In the genomic region with DNA sequence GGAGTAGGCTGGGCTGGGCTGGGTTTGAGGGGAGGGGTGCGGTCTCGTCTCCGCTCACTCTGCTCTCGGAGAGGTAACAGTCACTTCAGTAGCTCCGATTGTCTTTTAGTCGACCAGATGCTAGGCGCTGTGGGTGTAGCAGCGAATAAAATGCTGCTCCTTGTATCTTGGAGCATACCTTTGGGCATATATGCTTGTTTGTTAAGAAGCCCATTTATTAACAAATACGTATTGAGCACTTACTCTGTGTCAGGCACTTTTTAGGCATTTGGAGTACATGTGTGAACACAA, we compare ENCODE assay signal across 8 cellular contexts. TPM values are rescaled to one million over a fixed set of nuclear protein-coding genes. Genes with fewer than 3 reads are reported as not detected.
DNase-seq lines count a peak whose midpoint lies in the region; ATAC-seq and TF ChIP-seq lines count a peak whose summit lies in the region.

No MANE protein-coding gene starts in this region.

- peaks cover 14% of the 10 kb centered on the region; the same call in 1 of the 2 replicates for H3K36me3 ChIP-seq in Karpas-422 (ENCODE audit: insufficient read depth, low read length)
- H3K36me3 ChIP-seq in sigmoid colon, result peaks cover 0 to 18% (median 0%) of the 10 kb centered on the region in 4 donors

- POLR2A ChIA-PET in AG04450 (lab: Yijun Ruan, JAX), result no interaction called here

- ATAC-seq in GM21447 (IDR thresholded peaks at IDR 0.05; ENCODE audit: unreplicated experiment) (peak; percentile 23), foreskin keratinocyte (peak; percentile 75)

- no peaks in the 10 kb centered on the region for H3K9me2 ChIP-seq in Karpas-422 (replicated peaks; ENCODE audit: insufficient read depth, low read length)

- peak overlapping the region; percentile 92 for H3K9ac ChIP-seq in Karpas-422 (ENCODE audit: low read length)

- no peak for TF ChIP-seq EP300 in sigmoid colon (IDR thresholded peaks at IDR 0.05)

- TF ChIP-seq POLR2A in sigmoid colon (IDR thresholded peaks at IDR 0.05), result no peak

- no peaks in the 10 kb centered on the region for H3K27me3 ChIP-seq in AG04450 (ENCODE audit: control insufficient read depth, insufficient read depth, low read length)
- no peaks in the 10 kb centered on the region for H3K27me3 ChIP-seq in Karpas-422 (ENCODE audit: low read length)
- no peaks in the 10 kb centered on the region for H3K27me3 ChIP-seq in foreskin keratinocyte
- no peaks in the 10 kb centered on the region for H3K27me3 ChIP-seq in sigmoid colon

- H2AFZ ChIP-seq in Karpas-422 (ENCODE audit: low read length), result peak overlapping the region; percentile 99

- H3K4me3 ChIP-seq in AG04450 (ENCODE audit: low read depth, low read length) (peak overlapping the region; percentile 97), Karpas-422 (ENCODE audit: low read length) (peak overlapping the region; percentile 95), sigmoid colon (peak overlapping the region; percentile 55 to 95 (median 82))

- peaks cover 33% of the 10 kb centered on the region for H3K79me2 ChIP-seq in Karpas-422 (ENCODE audit: low read length)

- CTCF ChIA-PET in AG04450 (lab: Charles Lee), result interaction anchor here (1.6 kb wide), 1 partner anchor 100 kb away, joined by 5 read pairs; no protein-coding TSS in a partner anchor

- TF ChIP-seq CTCF in AG04450 (IDR thresholded peaks at IDR 0.05; ENCODE audit: low read depth, low read length), result no peak
- no peak for TF ChIP-seq CTCF in foreskin keratinocyte (conservative IDR thresholded peaks at IDR 0.05)
- TF ChIP-seq CTCF in sigmoid colon (IDR thresholded peaks at IDR 0.05), result no peak

- H3K27ac ChIP-seq in AG04450 (ENCODE audit: low read depth, low read length) (no peak overlapping the region), Karpas-422 (ENCODE audit: low read length) (no peak overlapping the region), foreskin keratinocyte (no peak overlapping the region), sigmoid colon (peak overlapping the region; percentile 80 to 87 (median 84))

- peaks cover 22% of the 10 kb centered on the region for H3K4me1 ChIP-seq in Karpas-422 (ENCODE audit: low read length)
- peaks cover 6% of the 10 kb centered on the region for H3K4me1 ChIP-seq in foreskin keratinocyte
- peaks cover 0 to 21% (median 16%) of the 10 kb centered on the region in 4 donors for H3K4me1 ChIP-seq in sigmoid colon

- no peaks in the 10 kb centered on the region for H3K9me3 ChIP-seq in AG04450 (ENCODE audit: control insufficient read depth, insufficient read depth, low read length)
- H3K9me3 ChIP-seq in Karpas-422 (ENCODE audit: low read length), result no peaks in the 10 kb centered on the region
- H3K9me3 ChIP-seq in sigmoid colon, result no peaks in the 10 kb centered on the region

- DNase-seq in AG04450 (ENCODE audit: low read depth, low spot score), result no peak
- peak; percentile 70 for DNase-seq in Karpas-422
- DNase-seq in activated T-cell treated with anti-CD3 and anti-CD28 coated beads for 24 hours (ENCODE audit: low read depth), result peak; percentile 51
- DNase-seq in foreskin keratinocyte, result peak in 1 of 2 donors; percentile 53
- no peak for DNase-seq in sigmoid colon
- DNase-seq in ecto neural progenitor cell (ENCODE audit: low spot score), result no peak
- no peak for DNase-seq in SKM-1 (lab: John Stamatoyannopoulos, UW; ENCODE audit: unreplicated experiment)

- no peaks in the 10 kb centered on the region for H4K20me1 ChIP-seq in Karpas-422 (ENCODE audit: insufficient read depth, low read depth, low read length)

- H3K4me2 ChIP-seq in Karpas-422 (ENCODE audit: low read depth, low read length, poor library complexity, severe bottlenecking), result peak overlapping the region; percentile 94

- intact Hi-C loops in sigmoid colon (cut with DNase I), result no loop called here

- 0 to 2% methylated on average over 9 of the region's 9 CpGs for WGBS in sigmoid colon, 2 donors

RNA-seq across cellular contexts. Expression of a gene that starts 0.5 kb away (rescaled TPM):
- 6.0 and 6.1 TPM in 2 replicates for polyA plus RNA-seq in AG04450 (2011; rRNA removed)
- 5.3 TPM in 2 replicates for polyA minus RNA-seq in AG04450 (2011; rRNA and poly(A)+ RNA removed)
- total RNA-seq in Karpas-422 (2014; rRNA removed; shearing (Covaris generic); ENCODE audit: low replicate concordance), result 4.5 and 10.6 TPM in 2 replicates
- total RNA-seq in foreskin keratinocyte, result 8.3 and 8.5 TPM in 2 replicates
- polyA plus RNA-seq in foreskin keratinocyte, result 6.5 and 7.0 TPM in 2 replicates
- total RNA-seq in sigmoid colon, result 1 to 10 TPM; 6.4 to 10.0 (median 8.6) TPM
- 1 to 10 TPM; 1.8 to 5.6 (median 3.2) TPM for polyA plus RNA-seq in sigmoid colon

RNA-seq across cellular contexts. Expression of a gene that starts 24.5 kb away (rescaled TPM):
- not detected in 2 replicates for polyA plus RNA-seq in AG04450 (2011; rRNA removed)
- polyA minus RNA-seq in AG04450 (2011; rRNA and poly(A)+ RNA removed), result not detected in 2 replicates
- total RNA-seq in Karpas-422 (2014; rRNA removed; shearing (Covaris generic); ENCODE audit: low replicate concordance), result not detected in 2 replicates
- not detected in 2 replicates for total RNA-seq in foreskin keratinocyte
- polyA plus RNA-seq in foreskin keratinocyte, result not detected in 2 replicates
- not detected for total RNA-seq in sigmoid colon
- under 1 TPM in 1 of 3 donors, not detected in 2; 0.06 TPM for polyA plus RNA-seq in sigmoid colon

RNA-seq across cellular contexts. Expression of a gene that starts 56.7 kb away (rescaled TPM):
- polyA plus RNA-seq in AG04450 (2011; rRNA removed) (not detected in 2 replicates), foreskin keratinocyte (not detected in 2 replicates), sigmoid colon (10 to 100 TPM in 1 of 3 donors, 1 to 10 TPM in 1, under 1 TPM in 1; 0.92 to 21.7 (median 1.2) TPM)
- not detected in 2 replicates for polyA minus RNA-seq in AG04450 (2011; rRNA and poly(A)+ RNA removed)
- total RNA-seq in Karpas-422 (2014; rRNA removed; shearing (Covaris generic); ENCODE audit: low replicate concordance), result 0.04 and 0.15 TPM in 2 replicates
- total RNA-seq in foreskin keratinocyte (not detected in 2 replicates), sigmoid colon (1 to 10 TPM; 2.3 to 4.2 (median 3.8) TPM)

Comparison
In these comparisons a context has a peak if more than half of its experiments do, and no peak if none do; other contexts are left out.
1. DNase-seq: peak in Karpas-422 (single experiment) and activated T-cell treated with anti-CD3 and anti-CD28 coated beads for 24 hours (single experiment); none in AG04450 (single experiment), sigmoid colon (single experiment), ecto neural progenitor cell (single experiment) and SKM-1 (single experiment).
2. H3K27ac ChIP-seq: peak in sigmoid colon (4 of 4); none in AG04450 (single experiment), Karpas-422 (single experiment) and foreskin keratinocyte (single experiment).
3. Peak in every context shown above with its lines, with median percentiles within 50 percentile points of each other: H3K4me3 ChIP-seq.